18 cellular contexts compared by ENCODE assay signal in the genomic region with DNA sequence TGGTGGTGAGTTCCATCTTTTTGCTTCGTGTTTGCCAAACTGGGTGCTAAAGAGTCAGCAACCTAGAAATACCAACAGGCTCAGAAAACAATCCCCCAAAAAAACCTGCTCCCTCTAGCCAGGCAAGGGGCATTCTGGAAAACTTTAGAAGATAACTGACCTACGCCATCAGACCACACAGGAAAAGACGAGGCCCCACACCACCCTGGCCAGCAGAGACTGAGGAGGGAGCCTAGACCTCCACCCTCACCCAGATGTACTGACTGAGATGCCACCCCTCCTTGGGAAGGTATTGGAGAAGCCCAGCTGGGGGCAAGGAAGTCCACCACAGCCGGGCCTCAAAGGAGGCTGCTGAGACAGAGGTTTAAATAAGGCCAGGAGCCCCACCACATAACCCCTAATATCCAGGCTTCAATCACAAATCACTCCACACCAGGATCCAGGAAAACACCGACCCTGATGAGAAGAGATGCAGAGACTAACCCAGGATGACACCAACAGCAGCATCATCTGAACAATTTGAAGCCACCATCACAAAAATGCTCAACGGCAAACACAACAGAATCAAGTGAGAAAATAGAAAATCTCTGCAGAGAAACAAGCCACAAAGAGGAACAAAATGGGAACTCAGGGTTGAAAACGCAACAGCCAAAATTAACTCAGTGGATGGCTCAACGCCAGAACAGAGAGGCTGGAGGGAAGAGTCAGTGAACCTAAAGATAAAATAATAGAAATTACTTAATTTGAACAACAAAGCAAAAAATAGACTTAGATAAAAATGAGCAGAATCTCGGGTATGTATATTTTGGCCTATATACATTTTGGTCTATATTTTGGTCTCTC.
DNase-seq lines count a peak whose midpoint lies in the region; ATAC-seq and TF ChIP-seq lines count a peak whose summit lies in the region.
"Had no signal": no experiment of that assay in that cellular context is flagged by ENCODE, and none has a peak within 500 bp of the region (broad histone marks: within the 10 kb centered on the region; RNA-seq: fewer than 3 reads in every experiment).

No MANE protein-coding gene starts in this region.

- H3K36me3 ChIP-seq in esophagus muscularis mucosa: no peaks in the 10 kb centered on the region

- H3K4me3 Mint-ChIP-seq in activated CD4-positive, alpha-beta T cell treated with anti-CD3 and anti-CD28 coated beads, Interleukin-2, amount 10 ng/mL, durations not matched to agents 24 days and 14 days: no peak overlapping the region
- H3K4me3 Mint-ChIP-seq: CD8-positive, alpha-beta memory T cell had no signal

- no peaks in the 10 kb centered on the region for H3K9me3 Mint-ChIP-seq in activated CD4-positive, alpha-beta T cell treated with anti-CD3 and anti-CD28 coated beads, Interleukin-2, amount 10 ng/mL, durations not matched to agents 24 days and 14 days
- H3K9me3 Mint-ChIP-seq: CD8-positive, alpha-beta memory T cell had no signal

- H3K4me1 Mint-ChIP-seq in activated CD4-positive, alpha-beta T cell treated with anti-CD3 and anti-CD28 coated beads, Interleukin-2, amount 10 ng/mL, durations not matched to agents 24 days and 14 days: no peaks in the 10 kb centered on the region
- H3K4me1 Mint-ChIP-seq: CD8-positive, alpha-beta memory T cell had no signal

- H3K9me3 ChIP-seq in esophagus muscularis mucosa: no peaks in the 10 kb centered on the region

- intact Hi-C loops in activated CD4-positive, alpha-beta T cell treated with anti-CD3 and anti-CD28 coated beads, Interleukin-2, amount 10 ng/mL, durations not matched to agents 24 days and 14 days (cut with micrococcal nuclease): no loop called here
- intact Hi-C loops in esophagus muscularis mucosa (cut with DNase I): no loop called here

- TF ChIP-seq CTCF in esophagus muscularis mucosa (IDR thresholded peaks at IDR 0.05): no peak

- no peak for ATAC-seq in GM18498 (IDR thresholded peaks at IDR 0.05; ENCODE audit: unreplicated experiment)

- TF ChIP-seq POLR2A in esophagus muscularis mucosa (IDR thresholded peaks at IDR 0.05; ENCODE audit: low read depth): no peak

- H3K4me3 ChIP-seq in esophagus muscularis mucosa: no peak overlapping the region

- no peak overlapping the region for H3K27ac ChIP-seq in esophagus muscularis mucosa (replicated peaks in 1 of 4)

- TF ChIP-seq EP300 in esophagus muscularis mucosa (IDR thresholded peaks at IDR 0.05): no peak

- no peaks in the 10 kb centered on the region for H3K27me3 Mint-ChIP-seq in activated CD4-positive, alpha-beta T cell treated with anti-CD3 and anti-CD28 coated beads, Interleukin-2, amount 10 ng/mL, durations not matched to agents 24 days and 14 days

- peaks cover 0 to 26% (median 5%) of the 10 kb centered on the region in 4 donors for H3K27me3 ChIP-seq in esophagus muscularis mucosa

- no peaks in the 10 kb centered on the region for H3K36me3 Mint-ChIP-seq in activated CD4-positive, alpha-beta T cell treated with anti-CD3 and anti-CD28 coated beads, Interleukin-2, amount 10 ng/mL, durations not matched to agents 24 days and 14 days (ENCODE audit: low read depth)
- H3K36me3 Mint-ChIP-seq: CD8-positive, alpha-beta memory T cell had no signal

- H3K4me1 ChIP-seq in esophagus muscularis mucosa: no peaks in the 10 kb centered on the region

- peak; percentile 23 for DNase-seq in activated CD4-positive, alpha-beta T cell treated with anti-CD3 and anti-CD28 coated beads, Interleukin-2, amount 10 ng/mL, durations not matched to agents 24 days and 14 days
- no peak for DNase-seq in activated CD4-positive, alpha-beta T cell treated with anti-CD3 and anti-CD28 coated beads for 4 hours
- DNase-seq in NOMO-1 treated with DMSO at 0.1 percent for 48 hours (lab: John Stamatoyannopoulos, UW; ENCODE audit: unreplicated experiment): peak; percentile 41
- peak; percentile 74 for DNase-seq in esophagus muscularis mucosa (ENCODE audit: extremely low spot score)
- DNase-seq in amniotic stem cell (lab: John Stamatoyannopoulos, UW): no peak
- DNase-seq in NCI-H510A (lab: John Stamatoyannopoulos, UW): no peak
- no peak for DNase-seq in COR-L47 (lab: John Stamatoyannopoulos, UW)
- DNase-seq: C1 segment of cervical spinal cord; CD8-positive, alpha-beta memory T cell; KG1; NCI-H1092; NCI-H1436 treated with DMSO at 0.1 percent for 48 hours; NCI-H2029 treated with DMSO at 0.1 percent for 48 hours; NCI-H2171 treated with DMSO at 0.1 percent for 48 hours; NCI-H446 treated with DMSO at 0.1 percent for 48 hours; NK-92 treated with Interleukin-12 subunit alpha and Interleukin-12 subunit beta, amount 100 ng/mL, for 24 hours; SHP77 treated with DMSO at 0.1 percent for 48 hours had no signal

- 73% methylated on average over 9 of the region's 9 CpGs for WGBS in esophagus muscularis mucosa

- H3K27ac Mint-ChIP-seq in activated CD4-positive, alpha-beta T cell treated with anti-CD3 and anti-CD28 coated beads, Interleukin-2, amount 10 ng/mL, durations not matched to agents 24 days and 14 days: no peak overlapping the region

Comparison
In these comparisons a context has a peak if more than half of its experiments do, and no peak if none do; other contexts are left out.
1. DNase-seq: peak in activated CD4-positive, alpha-beta T cell treated with anti-CD3 and anti-CD28 coated beads, Interleukin-2, amount 10 ng/mL, durations not matched to agents 24 days and 14 days (single experiment), NOMO-1 treated with DMSO at 0.1 percent for 48 hours (single experiment) and esophagus muscularis mucosa (single experiment); none in activated CD4-positive, alpha-beta T cell treated with anti-CD3 and anti-CD28 coated beads for 4 hours (0 of 2), amniotic stem cell (single experiment), NCI-H510A (single experiment) and COR-L47 (single experiment).